26 cellular contexts compared by ENCODE assay signal in the genomic region with DNA sequence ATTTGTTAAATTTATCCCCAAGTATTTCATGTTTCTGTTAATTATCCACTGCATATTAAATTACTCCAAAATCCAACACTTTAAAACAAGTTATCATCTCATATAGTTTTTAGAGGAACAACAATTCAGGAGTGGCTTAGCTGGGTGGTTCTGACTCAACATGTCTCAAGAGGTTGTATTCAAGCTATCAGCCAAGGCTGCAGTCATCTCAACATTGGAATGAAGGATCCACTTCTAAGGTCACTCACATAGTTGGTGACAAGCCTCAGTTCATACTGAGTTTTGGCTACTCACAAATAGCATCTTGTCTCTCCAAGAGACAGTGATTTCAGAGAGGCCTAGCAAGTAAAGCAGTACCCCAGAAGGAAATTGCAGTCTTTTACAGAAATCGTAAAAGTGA.
"Had no signal": no experiment of that assay in that cellular context is flagged by ENCODE, and none has a peak within 500 bp of the region (broad histone marks: within the 10 kb centered on the region; RNA-seq: fewer than 3 reads in every experiment).

No MANE protein-coding gene starts in this region.

- DNase-seq: activated CD4-positive, alpha-beta memory T cell treated with anti-CD3 and anti-CD28 coated beads, Interleukin-2, amount 10 ng/mL, durations not matched to agents 7 days and 5 days; activated CD4-positive, alpha-beta T cell treated with anti-CD3 and anti-CD28 coated beads, Interleukin-2, amount 10 ng/mL, durations not matched to agents 24 days and 14 days; activated CD4-positive, CD25-positive, alpha-beta regulatory T cell treated with anti-CD3 and anti-CD28 coated beads, Interleukin-2, amount 50 U/mL, for 72 hours; activated CD8-positive, alpha-beta memory T cell treated with anti-CD3 and anti-CD28 coated beads, Interleukin-2, amount 50 U/mL, for 48 hours; activated gamma-delta T cell; activated naive CD4-positive, alpha-beta T cell treated with anti-CD3 and anti-CD28 coated beads, Interleukin-2, amount 50 U/mL, for 16 hours; activated T-cell treated with anti-CD3 and anti-CD28 coated beads, Interleukin-2, amount 50 U/mL, for 24 hours; amygdala; endodermal cell; glutamatergic neuron; islet precursor cell; left cardiac atrium; naive B cell; nephron progenitor cell; right lobe of liver; stimulated activated CD4-positive, alpha-beta T cell treated with anti-CD3 and anti-CD28 coated beads, Interleukin-12 subunit alpha, Interleukin-12 subunit beta, amount 100 ng/mL, for 4 hours; stimulated activated CD4-positive, alpha-beta T cell treated with anti-CD3 and anti-CD28 coated beads, Interleukin-4, amount 100 ng/mL, for 1 hour; substantia nigra; T-helper 9 cell; upper lobe of left lung had no signal

- H3K27me3 ChIP-seq: breast epithelium, esophagus muscularis mucosa, neutrophil, right lobe of liver, upper lobe of left lung had no signal

- H3K36me3 ChIP-seq: breast epithelium, neutrophil, right lobe of liver, upper lobe of left lung had no signal

- H3K4me3 ChIP-seq: breast epithelium, esophagus muscularis mucosa, right lobe of liver, skin epidermis, upper lobe of left lung had no signal

- H3K4me1 ChIP-seq: breast epithelium, esophagus muscularis mucosa, right lobe of liver had no signal

- H3K9me3 ChIP-seq: breast epithelium, esophagus muscularis mucosa, neutrophil, right lobe of liver, upper lobe of left lung had no signal

- ATAC-seq: right lobe of liver had no signal

- FAIRE-seq: frontal cortex, TTC549 had no signal

- H3K27ac ChIP-seq: breast epithelium, esophagus muscularis mucosa, neutrophil, right lobe of liver, skin epidermis, upper lobe of left lung had no signal
